Comparison of ENCODE assay signal across 6 cellular contexts in the genomic region with DNA sequence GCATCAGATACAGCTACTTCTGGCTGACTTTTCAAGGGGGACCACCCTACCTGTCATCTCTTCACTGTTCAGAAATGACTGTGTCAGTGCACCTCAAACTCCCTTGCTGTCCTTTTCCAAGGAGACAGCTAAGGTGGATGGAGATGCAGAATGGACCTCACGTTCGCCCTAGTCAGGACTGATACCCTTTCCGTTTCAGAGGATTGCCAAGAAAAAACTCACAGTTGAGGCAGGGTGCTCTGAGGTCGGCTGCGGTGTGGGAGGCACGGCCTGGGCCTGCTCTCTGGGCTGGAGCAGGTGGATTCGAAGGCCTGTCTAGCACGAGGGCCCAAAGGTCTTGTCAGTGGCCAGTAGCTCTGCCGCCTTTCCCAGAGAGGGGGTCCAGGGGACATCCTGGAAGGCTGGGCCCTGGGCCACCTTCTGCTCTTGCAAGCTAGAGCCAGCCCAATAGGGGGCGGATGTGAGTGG. TPM values are rescaled to one million over a fixed set of nuclear protein-coding genes. Genes with fewer than 3 reads are reported as not detected.
DNase-seq lines count a peak whose midpoint lies in the region; ATAC-seq and TF ChIP-seq lines count a peak whose summit lies in the region.

No MANE protein-coding gene starts in this region.

- H3K4me3 ChIP-seq in WI38 (ENCODE audit: low read depth, low read length) (peak overlapping the region; percentile 27), fibroblast of mammary gland (ENCODE audit: control insufficient read depth, low read depth, low read length) (peak overlapping the region; percentile 25)

- intact Hi-C loops in posterior vena cava (cut with DNase I): no loop called here

- ATAC-seq in GM19351 (IDR thresholded peaks at IDR 0.05; ENCODE audit: unreplicated experiment): peak; percentile 74

- DNase-seq in fibroblast of mammary gland (ENCODE audit: low read depth) (peak; percentile 18), posterior vena cava (ENCODE audit: low spot score) (no peak), cerebellar cortex (ENCODE audit: low spot score) (no peak)
- DNase-seq in stimulated activated CD4-positive, alpha-beta T cell treated with anti-CD3 and anti-CD28 coated beads, Interleukin-2, amount 100 ng/mL, for 4 hours (ENCODE audit: low read depth): peak; percentile 67

- TF ChIP-seq CTCF in WI38 (IDR thresholded peaks at IDR 0.05; ENCODE audit: low read depth, low read length) (no peak), fibroblast of mammary gland (conservative IDR thresholded peaks at IDR 0.05; ENCODE audit: control insufficient read depth, insufficient read depth, low read depth, low read length) (peak; percentile 50)

RNA-seq across cellular contexts. Expression of a gene that starts 2.2 kb away (rescaled TPM):
- total RNA-seq in posterior vena cava: 1 to 10 TPM in 1 of 2 donors, not detected in 1; 1.7 TPM

RNA-seq across cellular contexts. Expression of a gene that starts 7.2 kb away (rescaled TPM):
- total RNA-seq in posterior vena cava: 10 to 100 TPM; 27.8 to 29.5 TPM

RNA-seq across cellular contexts. Expression of a gene that starts 7.3 kb away (rescaled TPM):
- total RNA-seq in posterior vena cava: 10 to 100 TPM; 50.1 to 57.7 TPM

RNA-seq across cellular contexts. Expression of a gene that starts 23.8 kb away (rescaled TPM):
- total RNA-seq in posterior vena cava: 10 to 100 TPM; 41.7 to 53.0 TPM

RNA-seq across cellular contexts. Expression of a gene that starts 24.3 kb away (rescaled TPM):
- total RNA-seq in posterior vena cava: 100 to 1,000 TPM; 816 to 836 TPM

Comparison
In these comparisons a context has a peak if more than half of its experiments do, and no peak if none do; other contexts are left out.
1. DNase-seq: peak in fibroblast of mammary gland (single experiment) and stimulated activated CD4-positive, alpha-beta T cell treated with anti-CD3 and anti-CD28 coated beads, Interleukin-2, amount 100 ng/mL, for 4 hours (single experiment); none in posterior vena cava (single experiment) and cerebellar cortex (single experiment).